40 cellular contexts compared by ENCODE assay signal in the genomic region with DNA sequence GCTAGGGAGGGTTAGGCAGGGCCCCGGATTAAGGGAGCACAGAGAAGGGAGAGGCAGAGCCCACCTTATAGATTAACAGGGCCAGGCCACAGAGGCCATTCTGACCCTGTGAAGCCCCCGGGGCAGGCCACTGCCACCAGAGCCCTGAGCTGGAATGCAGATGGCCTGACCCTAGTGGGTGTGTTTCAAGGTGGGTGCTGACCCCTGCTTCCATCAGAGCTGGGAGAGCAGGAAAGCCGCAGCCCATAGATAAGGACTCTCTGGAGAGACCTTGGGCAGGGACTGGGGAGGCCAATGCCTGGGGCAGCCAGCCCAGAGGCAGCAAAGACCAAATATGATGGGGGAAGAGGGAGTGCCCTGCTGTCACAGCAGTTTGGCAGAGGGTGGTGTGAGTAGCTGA. TPM values are rescaled to one million over a fixed set of nuclear protein-coding genes. Genes with fewer than 3 reads are reported as not detected.
"Had no signal": no experiment of that assay in that cellular context is flagged by ENCODE, and none has a peak within 500 bp of the region (broad histone marks: within the 10 kb centered on the region; RNA-seq: fewer than 3 reads in every experiment).

No MANE protein-coding gene starts in this region.

- H3K9me3 ChIP-seq: gastroesophageal sphincter, left lung, mucosa of descending colon, neutrophil, prostate gland, upper lobe of left lung, vagina had no signal

- ATAC-seq: activated CD8-positive, alpha-beta T cell treated with anti-CD3 and anti-CD28 coated beads for 36 hours; effector memory CD8-positive, alpha-beta T cell; gastroesophageal sphincter; left lung; mucosa of descending colon; natural killer cell treated with Interleukin-12 subunit alpha and Interleukin-12 subunit beta and Interleukin-15 and Interleukin-18, amount 100 ng/mL, for 72 hours; sciatic nerve; stimulated activated effector memory CD8-positive, alpha-beta T cell treated with anti-CD3 and anti-CD28 coated beads, Interleukin-12 subunit alpha, Interleukin-12 subunit beta, amount 100 ng/mL, for 72 hours; stimulated activated naive CD8-positive, alpha-beta T cell treated with anti-CD3 and anti-CD28 coated beads, Interleukin-15, amount 100 ng/mL, for 72 hours; T-helper 17 cell had no signal

- H3K4me3 ChIP-seq: gastroesophageal sphincter, left lung, lung, mucosa of descending colon, prostate gland, skin epidermis, upper lobe of left lung, vagina had no signal

- FAIRE-seq: astrocyte, endothelial cell of umbilical vein had no signal

- H3K4me1 ChIP-seq: gastroesophageal sphincter, left lung, prostate gland, upper lobe of left lung, vagina had no signal

- DNase-seq: activated B cell treated with CpG ODN at 0.5 μM for 24 hours; activated CD4-positive, alpha-beta T cell treated with anti-CD3 and anti-CD28 coated beads, Interleukin-2, amount 50 U/mL, for 1 hour; activated CD8-positive, alpha-beta T cell treated with anti-CD3 and anti-CD28 coated beads for 36 hours; activated naive CD4-positive, alpha-beta T cell treated with anti-CD3 and anti-CD28 coated beads, Interleukin-2, amount 10 ng/mL, durations not matched to agents 7 days and 5 days; activated T-cell treated with anti-CD3 and anti-CD28 coated beads, Interleukin-2, amount 50 U/mL, for 48 hours; amniotic stem cell; brain microvascular endothelial cell; caudate nucleus; cortex of kidney; effector memory CD8-positive, alpha-beta T cell; head of caudate nucleus; hippocampal formation; immature natural killer cell; kidney glomerular epithelial cell; left lung; mucosa of descending colon; retina; stimulated activated CD4-positive, alpha-beta T cell treated with anti-CD3 and anti-CD28 coated beads, Interleukin-4, amount 100 ng/mL, for 24 hours; stimulated activated naive CD8-positive, alpha-beta T cell treated with anti-CD3 and anti-CD28 coated beads, Interleukin-15, amount 100 ng/mL, for 72 hours; substantia nigra; T-helper 17 cell; T1000; upper lobe of left lung had no signal

- H3K27me3 ChIP-seq: brain microvascular endothelial cell, neutrophil, upper lobe of left lung, vagina had no signal

- H3K36me3 ChIP-seq: brain microvascular endothelial cell, gastroesophageal sphincter, left lung, neutrophil, prostate gland, upper lobe of left lung, vagina had no signal

- H3K27ac ChIP-seq: brain microvascular endothelial cell, gastroesophageal sphincter, left lung, neutrophil, prostate gland, skin epidermis, upper lobe of left lung, vagina had no signal

RNA-seq across cellular contexts. Expression of gene NCMAP, which starts 35.9 kb away (rescaled TPM):
- total RNA-seq: activated B cell treated with CpG ODN at 0.5 μM for 24 hours; astrocyte; chondrocyte; endothelial cell of umbilical vein; fibroblast of lung; fibroblast of villous mesenchyme; mesenteric fat pad; myocyte; natural killer cell treated with Interleukin-12 subunit alpha and Interleukin-12 subunit beta and Interleukin-15 and Interleukin-18, amount 100 ng/mL, for 72 hours; osteocyte; T-helper 17 cell had no signal
- polyA plus RNA-seq: endothelial cell of umbilical vein, fibroblast of lung, immature natural killer cell had no signal
